Comparison of ENCODE assay signal across 18 cellular contexts in the genomic region with DNA sequence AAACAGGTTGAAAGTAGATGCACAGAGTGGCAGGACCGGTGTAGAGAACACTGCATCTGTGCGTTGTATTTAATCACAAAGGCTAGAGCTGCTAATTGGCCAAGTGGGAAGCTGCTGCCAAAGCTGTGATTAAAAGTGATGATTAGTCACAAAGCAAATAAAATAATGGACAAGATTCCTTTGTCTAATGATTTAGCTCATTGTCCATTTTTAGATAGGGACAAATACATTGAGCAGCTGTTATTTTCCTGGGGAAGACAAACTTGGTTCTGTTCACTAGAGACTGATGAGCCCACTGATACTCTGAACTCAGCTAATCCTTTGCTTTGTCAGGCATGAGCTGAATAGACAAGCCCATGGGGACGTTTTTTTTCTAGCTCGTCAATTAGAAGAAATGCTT. TPM values are rescaled to one million over a fixed set of nuclear protein-coding genes. Genes with fewer than 3 reads are reported as not detected.
A peak's percentile ranks its signal among the peaks of the same experiment; 100 is the strongest.
DNase-seq lines count a peak whose midpoint lies in the region; ATAC-seq, FAIRE-seq and TF ChIP-seq lines count a peak whose summit lies in the region.
"Had no signal": no experiment of that assay in that cellular context is flagged by ENCODE, and none has a peak within 500 bp of the region (broad histone marks: within the 10 kb centered on the region; RNA-seq: fewer than 3 reads in every experiment).

No MANE protein-coding gene starts in this region.

- H3K27ac ChIP-seq in pancreas = peak overlapping the region in 1 of 4 donors; percentile 2
- H3K27ac ChIP-seq: thoracic aorta had no signal

- H3K4me3 ChIP-seq in endocrine pancreas (ENCODE audit: control insufficient read depth, insufficient read depth, low read length) = peak overlapping the region; percentile 31
- H3K4me3 ChIP-seq in pancreas = no peak overlapping the region
- H3K4me3 ChIP-seq: thoracic aorta had no signal

- no peaks in the 10 kb centered on the region for H3K9me3 Mint-ChIP-seq in activated CD4-positive, alpha-beta memory T cell treated with anti-CD3 and anti-CD28 coated beads for 36 hours
- H3K9me3 Mint-ChIP-seq: HFFc6, T-cell had no signal

- no peak for TF ChIP-seq CTCF in pancreas (IDR thresholded peaks at IDR 0.05)

- peaks cover 5% of the 10 kb centered on the region for H3K36me3 Mint-ChIP-seq in activated CD4-positive, alpha-beta memory T cell treated with anti-CD3 and anti-CD28 coated beads for 36 hours

- intact Hi-C loops in pancreas (cut with DNase I) = no loop called here
- intact Hi-C loops in activated CD4-positive, alpha-beta memory T cell treated with anti-CD3 and anti-CD28 coated beads for 36 hours (cut with micrococcal nuclease) = no loop called here
- intact Hi-C loops in posterior vena cava (cut with DNase I) = no loop called here

- WGBS in pancreas, 2 donors = 9 to 14% methylated on average over 4 of the region's 4 CpGs

- no peak for FAIRE-seq in pancreas (lab: Jason Lieb, UNC)

- H3K27me3 ChIP-seq in endocrine pancreas (ENCODE audit: control insufficient read depth, insufficient read depth, low read length) (no peaks in the 10 kb centered on the region), pancreas (no peaks in the 10 kb centered on the region)

- CTCF ChIA-PET in activated CD4-positive, alpha-beta memory T cell treated with anti-CD3 and anti-CD28 coated beads for 36 hours (lab: Charles Lee) = no interaction called here

- H3K4me1 Mint-ChIP-seq in activated CD4-positive, alpha-beta memory T cell treated with anti-CD3 and anti-CD28 coated beads for 36 hours (ENCODE audit: low read depth) = peaks cover 27% of the 10 kb centered on the region

- H3K27ac Mint-ChIP-seq in activated CD4-positive, alpha-beta memory T cell treated with anti-CD3 and anti-CD28 coated beads for 36 hours = no peak overlapping the region
- H3K27ac Mint-ChIP-seq: HFFc6, T-cell had no signal

- no peak overlapping the region for H3K4me3 Mint-ChIP-seq in activated CD4-positive, alpha-beta memory T cell treated with anti-CD3 and anti-CD28 coated beads for 36 hours
- H3K4me3 Mint-ChIP-seq: HFFc6, T-cell had no signal

- POLR2A ChIA-PET in activated CD4-positive, alpha-beta memory T cell treated with anti-CD3 and anti-CD28 coated beads for 36 hours (lab: Charles Lee) = no interaction called here

- peak; percentile 64 to 86 (median 78) for ATAC-seq in pancreas
- ATAC-seq: Panc1, T-cell had no signal

- no peaks in the 10 kb centered on the region for H3K27me3 Mint-ChIP-seq in activated CD4-positive, alpha-beta memory T cell treated with anti-CD3 and anti-CD28 coated beads for 36 hours
- H3K27me3 Mint-ChIP-seq: T-cell had no signal

- DNase-seq in D341Med (ENCODE audit: low spot score) (peak; percentile 50), NCI-H69 (lab: John Stamatoyannopoulos, UW) (peak; percentile 89), pancreas (no peak), posterior vena cava (ENCODE audit: low spot score) (no peak), DMS114 treated with DMSO at 0.1 percent for 48 hours (lab: John Stamatoyannopoulos, UW; ENCODE audit: unreplicated experiment) (no peak), HuH-7 (ENCODE audit: low spot score) (no peak)
- DNase-seq in activated CD4-positive, alpha-beta memory T cell treated with anti-CD3 and anti-CD28 coated beads for 36 hours = no peak
- DNase-seq: activated CD4-positive, alpha-beta T cell treated with anti-CD3 and anti-CD28 coated beads for 48 hours; activated T-cell treated with anti-CD3 and anti-CD28 coated beads, Interleukin-2, amount 50 U/mL, for 48 hours; AML-193; DND-41; HFFc6; mesenchymal stem cell; stimulated activated CD4-positive, alpha-beta T cell treated with anti-CD3 and anti-CD28 coated beads, Interleukin-12 subunit alpha, Interleukin-12 subunit beta, amount 100 ng/mL, for 4 hours; T-cell had no signal

- no peaks in the 10 kb centered on the region for H3K36me3 ChIP-seq in endocrine pancreas (ENCODE audit: control insufficient read depth, insufficient read depth, low read length)
- H3K36me3 ChIP-seq in pancreas = no peaks in the 10 kb centered on the region
- H3K36me3 ChIP-seq: thoracic aorta had no signal

- H3K4me1 ChIP-seq in endocrine pancreas (ENCODE audit: control insufficient read depth, insufficient read depth, low read length) = peaks cover 22% of the 10 kb centered on the region
- H3K4me1 ChIP-seq in pancreas = peaks cover 0 to 14% (median 6%) of the 10 kb centered on the region in 3 donors

- H3K9me3 ChIP-seq in endocrine pancreas (ENCODE audit: control insufficient read depth, low read length) (no peaks in the 10 kb centered on the region), pancreas (no peaks in the 10 kb centered on the region)
- H3K9me3 ChIP-seq: thoracic aorta had no signal

- no peak overlapping the region for H3K9ac ChIP-seq in endocrine pancreas (ENCODE audit: control insufficient read depth, insufficient read depth, low read length)

RNA-seq across cellular contexts. Expression of a gene that starts 19.7 kb away (rescaled TPM):
- total RNA-seq in pancreas (10 to 100 TPM; 20.2 to 36.1 (median 24.5) TPM), posterior vena cava (10 to 100 TPM; 58.7 to 62.4 TPM)
- polyA plus RNA-seq in pancreas = 10 to 100 TPM; 12.1 to 17.8 TPM
- 10 to 100 TPM; 59.8 to 59.9 TPM for total RNA-seq in activated CD4-positive, alpha-beta memory T cell treated with anti-CD3 and anti-CD28 coated beads for 36 hours

Comparison
In these comparisons a context has a peak if more than half of its experiments do, and no peak if none do; other contexts are left out.
1. DNase-seq: peak in D341Med (single experiment) and NCI-H69 (single experiment); none in pancreas (0 of 6), activated CD4-positive, alpha-beta memory T cell treated with anti-CD3 and anti-CD28 coated beads for 36 hours (single experiment), posterior vena cava (single experiment), DMS114 treated with DMSO at 0.1 percent for 48 hours (single experiment) and HuH-7 (single experiment).